Comparison of ENCODE assay signal across 21 cellular contexts in genomic region chr16:81467072-81467471, GRCh38. TPM values are rescaled to one million over a fixed set of nuclear protein-coding genes. Genes with fewer than 3 reads are reported as not detected.
DNase-seq lines count a peak whose midpoint lies in the region; ATAC-seq and TF ChIP-seq lines count a peak whose summit lies in the region.
"Had no signal": no experiment of that assay in that cellular context is flagged by ENCODE, and none has a peak within 500 bp of the region (broad histone marks: within the 10 kb centered on the region; RNA-seq: fewer than 3 reads in every experiment).

No MANE protein-coding gene starts in this region.

- no peak overlapping the region for H3K27ac Mint-ChIP-seq in GM23338
- peak overlapping the region; percentile 87 for H3K27ac Mint-ChIP-seq in dendritic cell treated with granulocyte-macrophage colony-stimulating factor and Interleukin-4, amounts not matched to agents 40 ng/mL and 50 ng/mL, for 4 days
- H3K27ac Mint-ChIP-seq: activated CD4-positive, alpha-beta memory T cell treated with anti-CD3 and anti-CD28 coated beads, Interleukin-2, amount 10 ng/mL, durations not matched to agents 7 days and 5 days; HFFc6 had no signal

- TF ChIP-seq CTCF in GM23338 (conservative IDR thresholded peaks at IDR 0.05; ENCODE audit: low read depth in 2 of 2) (no peak), neutrophil (IDR thresholded peaks at IDR 0.05) (no peak), adrenal gland (IDR thresholded peaks at IDR 0.05) (no peak)

- H3K9me2 ChIP-seq in GM23338 (ENCODE audit: insufficient read depth): no peaks in the 10 kb centered on the region

- no peak for TF ChIP-seq POLR2A in adrenal gland (IDR thresholded peaks at IDR 0.05)

- H3K4me2 ChIP-seq in BLaER1 (peak overlapping the region; percentile 90), GM23338 (no peak overlapping the region)
- H3K4me2 ChIP-seq: smooth muscle cell had no signal

- peaks cover 18% of the 10 kb centered on the region; the same call in 1 of the 2 replicates for H3F3A ChIP-seq in GM23338 (replicated peaks; ENCODE audit: low read depth)

- 0 out of 2 replicates have a peak overlapping the region, but pooled peaks have one; percentile 2 for H3K9ac ChIP-seq in BLaER1

- DNase-seq in GM23338 (ENCODE audit: low spot score) (no peak), cerebellum (ENCODE audit: low spot score) (no peak), NCI-H1694 treated with DMSO at 0.1 percent for 48 hours (lab: John Stamatoyannopoulos, UW) (no peak), adrenal gland (no peak)
- DNase-seq: ACHN; activated CD4-positive, alpha-beta memory T cell treated with anti-CD3 and anti-CD28 coated beads, Interleukin-2, amount 10 ng/mL, durations not matched to agents 7 days and 5 days; activated CD4-positive, CD25-positive, alpha-beta regulatory T cell treated with anti-CD3 and anti-CD28 coated beads, Interleukin-2, amount 50 U/mL, for 72 hours; activated naive CD8-positive, alpha-beta T cell treated with anti-CD3 and anti-CD28 coated beads, Interleukin-2, amount 10 ng/mL, durations not matched to agents 7 days and 5 days; gastrocnemius medialis; HFFc6; MG63; NCI-H1436; NCI-H524; T-cell; testis had no signal

- ATAC-seq in GM23338: no peak
- ATAC-seq in GM21447 (IDR thresholded peaks at IDR 0.05; ENCODE audit: unreplicated experiment): no peak
- ATAC-seq: gastrocnemius medialis, T-cell had no signal

- no peaks in the 10 kb centered on the region for H3K9me3 Mint-ChIP-seq in GM23338
- H3K9me3 Mint-ChIP-seq in dendritic cell treated with granulocyte-macrophage colony-stimulating factor and Interleukin-4, amounts not matched to agents 40 ng/mL and 50 ng/mL, for 4 days: no peaks in the 10 kb centered on the region
- H3K9me3 Mint-ChIP-seq: activated CD4-positive, alpha-beta memory T cell treated with anti-CD3 and anti-CD28 coated beads, Interleukin-2, amount 10 ng/mL, durations not matched to agents 7 days and 5 days; activated naive CD8-positive, alpha-beta T cell treated with anti-CD3 and anti-CD28 coated beads, Interleukin-2, amount 10 ng/mL, durations not matched to agents 7 days and 5 days; HFFc6; T-cell had no signal

- H3K9me3 ChIP-seq in BLaER1 (no peaks in the 10 kb centered on the region), neutrophil (no peaks in the 10 kb centered on the region), adrenal gland (replicated peaks in 1 of 3) (no peaks in the 10 kb centered on the region)
- H3K9me3 ChIP-seq: gastrocnemius medialis, MG63, SJSA1, testis had no signal

- no peak overlapping the region for H2AFZ ChIP-seq in GM23338

- H3K4me1 Mint-ChIP-seq in GM23338: peaks cover 20% of the 10 kb centered on the region
- H3K4me1 Mint-ChIP-seq in dendritic cell treated with granulocyte-macrophage colony-stimulating factor and Interleukin-4, amounts not matched to agents 40 ng/mL and 50 ng/mL, for 4 days (ENCODE audit: low read depth): peaks cover 96% of the 10 kb centered on the region

- H3K36me3 ChIP-seq in BLaER1: peaks cover 40% of the 10 kb centered on the region
- H3K36me3 ChIP-seq in GM23338 (ENCODE audit: insufficient read depth): no peaks in the 10 kb centered on the region
- H3K36me3 ChIP-seq in neutrophil: peaks cover 13% of the 10 kb centered on the region
- H3K36me3 ChIP-seq in adrenal gland (replicated peaks in 1 of 2): peaks cover 0 to 10% of the 10 kb centered on the region in 2 donors
- H3K36me3 ChIP-seq: gastrocnemius medialis had no signal

- no peak overlapping the region for H3K4me3 ChIP-seq in BLaER1
- H3K4me3 ChIP-seq in GM23338: no peak overlapping the region
- H3K4me3 ChIP-seq in neutrophil (ENCODE audit: low read depth in 1 of 2, low read length in 1 of 2): peak overlapping the region in 1 of 2 experiments; percentile 10
- no peak overlapping the region for H3K4me3 ChIP-seq in adrenal gland
- H3K4me3 ChIP-seq: gastrocnemius medialis, MG63, SJSA1, smooth muscle cell, testis had no signal

- H3K27ac ChIP-seq in BLaER1: peak overlapping the region; percentile 85
- peak overlapping the region; percentile 55; the same call in 1 of the 2 replicates for H3K27ac ChIP-seq in GM23338 (ENCODE audit: low read depth)
- H3K27ac ChIP-seq in neutrophil: peak overlapping the region; percentile 75
- H3K27ac ChIP-seq in adrenal gland: no peak overlapping the region
- H3K27ac ChIP-seq: gastrocnemius medialis, SJSA1, testis had no signal

- H3K27me3 Mint-ChIP-seq in GM23338 (ENCODE audit: insufficient read depth, low read depth, poor library complexity): peaks cover 4% of the 10 kb centered on the region
- H3K27me3 Mint-ChIP-seq in dendritic cell treated with granulocyte-macrophage colony-stimulating factor and Interleukin-4, amounts not matched to agents 40 ng/mL and 50 ng/mL, for 4 days: no peaks in the 10 kb centered on the region
- H3K27me3 Mint-ChIP-seq: activated CD4-positive, alpha-beta memory T cell treated with anti-CD3 and anti-CD28 coated beads, Interleukin-2, amount 10 ng/mL, durations not matched to agents 7 days and 5 days; activated naive CD8-positive, alpha-beta T cell treated with anti-CD3 and anti-CD28 coated beads, Interleukin-2, amount 10 ng/mL, durations not matched to agents 7 days and 5 days; T-cell had no signal

- peaks cover 12% of the 10 kb centered on the region for H3K36me3 Mint-ChIP-seq in GM23338 (ENCODE audit: low read depth)
- peaks cover 57% of the 10 kb centered on the region for H3K36me3 Mint-ChIP-seq in dendritic cell treated with granulocyte-macrophage colony-stimulating factor and Interleukin-4, amounts not matched to agents 40 ng/mL and 50 ng/mL, for 4 days (ENCODE audit: low read depth)

- H3K79me2 ChIP-seq in GM23338 (replicated peaks; ENCODE audit: insufficient read depth): peaks cover 100% of the 10 kb centered on the region

- H3K4me1 ChIP-seq in BLaER1: peaks cover 100% of the 10 kb centered on the region
- peaks cover 5% of the 10 kb centered on the region; the same call in 1 of the 2 replicates for H3K4me1 ChIP-seq in GM23338 (ENCODE audit: insufficient read depth)
- peaks cover 88 to 100% of the 10 kb centered on the region in 2 experiments for H3K4me1 ChIP-seq in neutrophil (ENCODE audit: control insufficient read depth in 1 of 2, insufficient read depth in 1 of 2, low read depth in 1 of 2, low read length in 1 of 2)
- peaks cover 34 to 72% of the 10 kb centered on the region in 2 donors for H3K4me1 ChIP-seq in adrenal gland (replicated peaks in 1 of 2)
- H3K4me1 ChIP-seq: gastrocnemius medialis had no signal

- H3K4me3 Mint-ChIP-seq in GM23338: no peak overlapping the region
- H3K4me3 Mint-ChIP-seq in dendritic cell treated with granulocyte-macrophage colony-stimulating factor and Interleukin-4, amounts not matched to agents 40 ng/mL and 50 ng/mL, for 4 days: no peak overlapping the region
- H3K4me3 Mint-ChIP-seq: activated CD4-positive, alpha-beta memory T cell treated with anti-CD3 and anti-CD28 coated beads, Interleukin-2, amount 10 ng/mL, durations not matched to agents 7 days and 5 days; activated naive CD8-positive, alpha-beta T cell treated with anti-CD3 and anti-CD28 coated beads, Interleukin-2, amount 10 ng/mL, durations not matched to agents 7 days and 5 days; HFFc6 had no signal

- 88 to 97% (median 94%) methylated on average over 10 to 11 of the region's 11 CpGs for WGBS in adrenal gland, 4 donors

- H3K27me3 ChIP-seq in BLaER1 (no peaks in the 10 kb centered on the region), GM23338 (ENCODE audit: insufficient read depth) (no peaks in the 10 kb centered on the region), neutrophil (no peaks in the 10 kb centered on the region), adrenal gland (no peaks in the 10 kb centered on the region)
- H3K27me3 ChIP-seq: gastrocnemius medialis, MG63, SJSA1, testis had no signal

- intact Hi-C loops in dendritic cell treated with granulocyte-macrophage colony-stimulating factor and Interleukin-4, amounts not matched to agents 40 ng/mL and 50 ng/mL, for 4 days (cut with micrococcal nuclease): no loop called here
- intact Hi-C loops in adrenal gland (cut with DNase I): no loop called here

- H4K20me1 ChIP-seq in BLaER1 (peaks cover 100% of the 10 kb centered on the region), GM23338 (replicated peaks; ENCODE audit: insufficient read depth) (peaks cover 86% of the 10 kb centered on the region)

TF ChIP-seq in GM23338, 12 proteins besides CTCF, POLR2A, EP300 and RAD21:
- TF ChIP-seq ZNF331 (CRISPR knock-in tag; IDR thresholded peaks at IDR 0.05; ENCODE audit: low read depth) (no peak), NANOG (IDR thresholded peaks at IDR 0.05; ENCODE audit: borderline replicate concordance) (no peak), EZH2phosphoT487 (IDR thresholded peaks at IDR 0.05; ENCODE audit: unreplicated experiment) (no peak), ETS1 (IDR thresholded peaks at IDR 0.05) (no peak), EZH2 (IDR thresholded peaks at IDR 0.05; ENCODE audit: low read depth, unreplicated experiment) (no peak), JUNB (IDR thresholded peaks at IDR 0.05; ENCODE audit: unreplicated experiment) (no peak)
TF ChIP-seq in GM23338: peak in this region for 0.

RNA-seq across cellular contexts. Expression of gene CMIP, which starts 22.5 kb away (rescaled TPM):
- 49.8 and 62.3 TPM in 2 replicates for total RNA-seq in GM23338 (2014; rRNA removed; shearing (Covaris generic))
- polyA plus RNA-seq in GM23338 (2016; fragmentation: Nextera tagmentation; extraction: Ambion mirVana): 9.5 and 10.5 TPM in 2 replicates
- 44.4 TPM for total RNA-seq in cerebellum
- 10 to 100 TPM; 34.3 to 87.9 (median 54.9) TPM for total RNA-seq in adrenal gland
- 10 to 100 TPM; 10.9 to 49.0 (median 17.4) TPM for polyA plus RNA-seq in adrenal gland

Comparison
In these comparisons a context has a peak if more than half of its experiments do, and no peak if none do; other contexts are left out.
1. H3K27ac ChIP-seq: peak in BLaER1 (single experiment), GM23338 (single experiment) and neutrophil (single experiment); none in adrenal gland (0 of 5).